31 cellular contexts compared by ENCODE assay signal in genomic region chr1:194256010-194256409, GRCh38.
"Had no signal": no experiment of that assay in that cellular context is flagged by ENCODE, and none has a peak within 500 bp of the region (broad histone marks: within the 10 kb centered on the region; RNA-seq: fewer than 3 reads in every experiment).

No MANE protein-coding gene starts in this region.

- H3K9me3 ChIP-seq: adrenal gland, body of pancreas, breast epithelium had no signal

- H3K27ac ChIP-seq: adrenal gland, body of pancreas, brain microvascular endothelial cell, breast epithelium, VCaP had no signal

- H3K36me3 ChIP-seq: adrenal gland, brain microvascular endothelial cell, breast epithelium had no signal

- H3K4me1 ChIP-seq: adrenal gland, body of pancreas, breast epithelium had no signal

- ATAC-seq: activated CD8-positive, alpha-beta T cell treated with anti-CD3 and anti-CD28 coated beads for 36 hours; activated naive CD4-positive, alpha-beta T cell treated with anti-CD3 and anti-CD28 coated beads, Interleukin-2, amount 50 U/mL, for 72 hours; activated T-helper 17 cell treated with anti-CD3 and anti-CD28 coated beads, Interleukin-2, amount 50 U/mL, for 72 hours; body of pancreas had no signal

- H3K27me3 ChIP-seq: adrenal gland, body of pancreas, brain microvascular endothelial cell, breast epithelium had no signal

- DNase-seq: activated B cell treated with CpG ODN at 0.5 μM for 24 hours; activated CD4-positive, alpha-beta memory T cell treated with anti-CD3 and anti-CD28 coated beads for 36 hours; activated CD4-positive, alpha-beta T cell treated with anti-CD3 and anti-CD28 coated beads for 4 hours; activated CD4-positive, alpha-beta T cell treated with anti-CD3 and anti-CD28 coated beads, Interleukin-2, amount 10 ng/mL, durations not matched to agents 24 days and 14 days; activated CD4-positive, alpha-beta T cell treated with anti-CD3 and anti-CD28 coated beads, Interleukin-2, amount 50 U/mL, for 1 hour; activated CD4-positive, alpha-beta T cell treated with anti-CD3 and anti-CD28 coated beads, Interleukin-2, amount 50 U/mL, for 4 hours; activated CD4-positive, CD25-positive, alpha-beta regulatory T cell treated with anti-CD3 and anti-CD28 coated beads, Interleukin-2, amount 50 U/mL, for 72 hours; activated CD8-positive, alpha-beta memory T cell treated with anti-CD3 and anti-CD28 coated beads, Interleukin-2, amount 50 U/mL, for 4 hours; activated CD8-positive, alpha-beta T cell treated with anti-CD3 and anti-CD28 coated beads for 36 hours; activated effector memory CD4-positive, alpha-beta T cell treated with anti-CD3 and anti-CD28 coated beads, Interleukin-2, amount 50 U/mL, for 16 hours; activated gamma-delta T cell treated with Interleukin-2 at 50 U/mL for 16 hours; activated naive CD4-positive, alpha-beta T cell; activated naive CD4-positive, alpha-beta T cell treated with anti-CD3 and anti-CD28 coated beads for 36 hours; activated naive CD4-positive, alpha-beta T cell treated with anti-CD3 and anti-CD28 coated beads, Interleukin-2, amount 50 U/mL, for 16 hours; activated naive CD8-positive, alpha-beta T cell treated with anti-CD3 and anti-CD28 coated beads for 36 hours; activated T-cell treated with anti-CD3 and anti-CD28 coated beads for 4 hours; activated T-cell treated with anti-CD3 and anti-CD28 coated beads, Interleukin-2, amount 50 U/mL, for 1 hour; activated T-cell treated with anti-CD3 and anti-CD28 coated beads, Interleukin-2, amount 50 U/mL, for 48 hours; adrenal gland; amniotic stem cell; aorta; body of pancreas; brain microvascular endothelial cell; central memory CD4-positive, alpha-beta T cell; T-helper 1 cell; T-helper 2 cell; T-helper 9 cell had no signal

- H3K4me3 ChIP-seq: adrenal gland, body of pancreas, breast epithelium had no signal
